ENCODE assay signal across 8 cellular contexts in genomic region chr7:65558584-65558983, GRCh38.
DNase-seq lines count a peak whose midpoint lies in the region; ATAC-seq and TF ChIP-seq lines count a peak whose summit lies in the region.
"Not testable (repeated sequence)": the region's sequence is repeated elsewhere in the genome, so short reads cannot be mapped to it uniquely, and the experiment has no call there.

No MANE protein-coding gene starts in this region.

- not testable (repeated sequence) for H3K9ac ChIP-seq in mesenchymal stem cell (ENCODE audit: low read length)

- TF ChIP-seq CTCF in epithelial cell of esophagus (IDR thresholded peaks at IDR 0.05; ENCODE audit: insufficient read depth, low read depth, low read length, missing control alignments): not testable (repeated sequence)

- not testable (repeated sequence) for H4K91ac ChIP-seq in mesenchymal stem cell (ENCODE audit: low read length)

- not testable (repeated sequence) for H2AFZ ChIP-seq in mesenchymal stem cell (ENCODE audit: low read depth, low read length)

- not testable (repeated sequence) for H2BK12ac ChIP-seq in mesenchymal stem cell (ENCODE audit: low read length in 2 of 2)

- not testable (repeated sequence) for H3K27ac Mint-ChIP-seq in activated CD4-positive, alpha-beta T cell treated with anti-CD3 and anti-CD28 coated beads, Interleukin-2, amount 10 ng/mL, durations not matched to agents 24 days and 14 days

- H3K4me3 Mint-ChIP-seq in activated CD4-positive, alpha-beta T cell treated with anti-CD3 and anti-CD28 coated beads, Interleukin-2, amount 10 ng/mL, durations not matched to agents 24 days and 14 days: not testable (repeated sequence)

- not testable (repeated sequence) for H3K9me3 Mint-ChIP-seq in activated CD4-positive, alpha-beta T cell treated with anti-CD3 and anti-CD28 coated beads, Interleukin-2, amount 10 ng/mL, durations not matched to agents 24 days and 14 days

- ATAC-seq in left ventricle myocardium superior: not testable (repeated sequence)

- H3K36me3 ChIP-seq in MG63; mesenchymal stem cell (ENCODE audit: control insufficient read depth in 1 of 2, insufficient read depth in 2 of 2, low read depth in 1 of 2, low read length in 2 of 2): not testable (repeated sequence)

- not testable (repeated sequence) for H2BK15ac ChIP-seq in mesenchymal stem cell (ENCODE audit: low read depth, poor library complexity, severe bottlenecking)

- not testable (repeated sequence) for H3K18ac ChIP-seq in mesenchymal stem cell (ENCODE audit: low read depth in 1 of 2, low read length in 2 of 2)

- not testable (repeated sequence) for H3K79me1 ChIP-seq in mesenchymal stem cell (replicated peaks; ENCODE audit: low read length, poor library complexity, severe bottlenecking)

- not testable (repeated sequence) for H3K27me3 Mint-ChIP-seq in activated CD4-positive, alpha-beta T cell treated with anti-CD3 and anti-CD28 coated beads, Interleukin-2, amount 10 ng/mL, durations not matched to agents 24 days and 14 days

- not testable (repeated sequence) for H3K4me3 ChIP-seq in MG63; epithelial cell of esophagus (ENCODE audit: low read length); mesenchymal stem cell (ENCODE audit: insufficient read depth in 1 of 2, low read depth in 1 of 2, low read length in 2 of 2)

- not testable (repeated sequence) for H2AK5ac ChIP-seq in mesenchymal stem cell (ENCODE audit: low read length, severe bottlenecking)

- not testable (repeated sequence) for H4K8ac ChIP-seq in mesenchymal stem cell (ENCODE audit: low read length)

- H3K4me2 ChIP-seq in mesenchymal stem cell (ENCODE audit: low read length, poor library complexity, severe bottlenecking): not testable (repeated sequence)

- H2BK120ac ChIP-seq in mesenchymal stem cell (ENCODE audit: low read depth, low read length): not testable (repeated sequence)

- WGBS in mesenchymal stem cell: no CpG with 5 or more reads among the region's 4 CpGs

- not testable (repeated sequence) for H3K14ac ChIP-seq in mesenchymal stem cell (ENCODE audit: low read length in 2 of 2)

- H3K4ac ChIP-seq in mesenchymal stem cell (ENCODE audit: low read depth in 1 of 2, low read length in 2 of 2): not testable (repeated sequence)

- H3K4me1 ChIP-seq in mesenchymal stem cell (ENCODE audit: control insufficient read depth, insufficient read depth, low read depth, low read length): not testable (repeated sequence)

- H3K23ac ChIP-seq in mesenchymal stem cell (ENCODE audit: low read length in 2 of 2): not testable (repeated sequence)

- not testable (repeated sequence) for H3K9me3 ChIP-seq in MG63; mesenchymal stem cell (ENCODE audit: control insufficient read depth, low read length)

- H3K27ac ChIP-seq in mesenchymal stem cell (ENCODE audit: low read length, poor library complexity, severe bottlenecking): not testable (repeated sequence)

- not testable (repeated sequence) for H3K27me3 ChIP-seq in MG63; mesenchymal stem cell (ENCODE audit: control insufficient read depth in 1 of 2, insufficient read depth in 1 of 2, low read length in 2 of 2)

- not testable (repeated sequence) for H3K4me1 Mint-ChIP-seq in activated CD4-positive, alpha-beta T cell treated with anti-CD3 and anti-CD28 coated beads, Interleukin-2, amount 10 ng/mL, durations not matched to agents 24 days and 14 days

- DNase-seq in CD1c-positive myeloid dendritic cell (ENCODE audit: extremely low spot score) (peak; percentile 0), MG63 (peak; percentile 3), amniotic epithelial cell (ENCODE audit: low read depth) (peak; percentile 27), epithelial cell of esophagus (ENCODE audit: low read depth) (peak; percentile 40), left ventricle myocardium superior (peak; percentile 8), mesenchymal stem cell (peak; percentile 1)
- DNase-seq in activated CD4-positive, alpha-beta T cell treated with anti-CD3 and anti-CD28 coated beads, Interleukin-2, amount 10 ng/mL, durations not matched to agents 24 days and 14 days: peak; percentile 49
- DNase-seq in stimulated activated CD4-positive, alpha-beta T cell treated with anti-CD3 and anti-CD28 coated beads, Interleukin-4, amount 100 ng/mL, for 1 hour: peak; percentile 0

- H2BK5ac ChIP-seq in mesenchymal stem cell (ENCODE audit: low read depth, low read length, poor library complexity, severe bottlenecking): not testable (repeated sequence)

- H3K36me3 Mint-ChIP-seq in activated CD4-positive, alpha-beta T cell treated with anti-CD3 and anti-CD28 coated beads, Interleukin-2, amount 10 ng/mL, durations not matched to agents 24 days and 14 days (ENCODE audit: low read depth): not testable (repeated sequence)

- intact Hi-C loops in activated CD4-positive, alpha-beta T cell treated with anti-CD3 and anti-CD28 coated beads, Interleukin-2, amount 10 ng/mL, durations not matched to agents 24 days and 14 days (cut with micrococcal nuclease); left ventricle myocardium superior (cut with micrococcal nuclease): not testable (repeated sequence)
